In genomic region chr5:134136221-134136631, GRCh38 we compare ENCODE assay signal across 14 cellular contexts. TPM values are rescaled to one million over a fixed set of nuclear protein-coding genes. Genes with fewer than 3 reads are reported as not detected.
DNase-seq lines count a peak whose midpoint lies in the region; ATAC-seq and TF ChIP-seq lines count a peak whose summit lies in the region.
"Had no signal": no experiment of that assay in that cellular context is flagged by ENCODE, and none has a peak within 500 bp of the region (broad histone marks: within the 10 kb centered on the region; RNA-seq: fewer than 3 reads in every experiment).

No MANE protein-coding gene starts in this region.

- H3K9me3 ChIP-seq in endodermal cell (ENCODE audit: control insufficient read depth, low read length) (no peaks in the 10 kb centered on the region), spleen (no peaks in the 10 kb centered on the region)
- H3K9me3 ChIP-seq: neutrophil had no signal

- H3K4me1 ChIP-seq in endodermal cell (ENCODE audit: control insufficient read depth, insufficient read depth, low read length) (no peaks in the 10 kb centered on the region), spleen (peaks cover 30 to 100% (median 93%) of the 10 kb centered on the region in 6 donors)

- WGBS in endodermal cell (ENCODE audit: insufficient coverage in 1 of 2, insufficient read length in 1 of 2), 2 experiments: 98 to 100% methylated on average over 1 to 2 of the region's 2 CpGs
- 62 to 78% (median 71%) methylated on average over 2 of the region's 2 CpGs; no CpG with 5 or more reads in 1 of the 5 donors for WGBS in spleen, 5 donors

- TF ChIP-seq POLR2A in spleen (IDR thresholded peaks at IDR 0.05): no peak

- ATAC-seq in activated T-cell treated with anti-CD3 and anti-CD28 coated beads, Interleukin-2, amount 50 U/mL, for 4 hours: no peak
- no peak for ATAC-seq in esophagus mucosa
- ATAC-seq in HG03571 (IDR thresholded peaks at IDR 0.05; ENCODE audit: unreplicated experiment): no peak
- ATAC-seq: left colon had no signal

- TF ChIP-seq CTCF in endodermal cell (conservative IDR thresholded peaks at IDR 0.05) (no peak), spleen (IDR thresholded peaks at IDR 0.05 in 8 of 11, conservative IDR thresholded peaks at IDR 0.05 in 3 of 11) (no peak)

- no peak overlapping the region for H3K27ac Mint-ChIP-seq in activated CD4-positive, alpha-beta memory T cell treated with anti-CD3 and anti-CD28 coated beads, Interleukin-2, amount 10 ng/mL, durations not matched to agents 7 days and 5 days
- H3K27ac Mint-ChIP-seq in endodermal cell: no peak overlapping the region

- no peaks in the 10 kb centered on the region for H3K27me3 Mint-ChIP-seq in activated T-cell treated with anti-CD3 and anti-CD28 coated beads, Interleukin-2, amount 50 U/mL, for 4 hours (ENCODE audit: low read depth)
- H3K27me3 Mint-ChIP-seq in activated CD4-positive, alpha-beta memory T cell treated with anti-CD3 and anti-CD28 coated beads, Interleukin-2, amount 10 ng/mL, durations not matched to agents 7 days and 5 days: peaks cover 22% of the 10 kb centered on the region
- H3K27me3 Mint-ChIP-seq in endodermal cell (ENCODE audit: insufficient read depth): no peaks in the 10 kb centered on the region

- H3K4me3 Mint-ChIP-seq in activated T-cell treated with anti-CD3 and anti-CD28 coated beads, Interleukin-2, amount 50 U/mL, for 4 hours: no peak overlapping the region
- no peak overlapping the region for H3K4me3 Mint-ChIP-seq in activated CD4-positive, alpha-beta memory T cell treated with anti-CD3 and anti-CD28 coated beads, Interleukin-2, amount 10 ng/mL, durations not matched to agents 7 days and 5 days
- H3K4me3 Mint-ChIP-seq in endodermal cell: no peak overlapping the region

- no peak overlapping the region for H3K27ac ChIP-seq in endodermal cell (ENCODE audit: low read depth, low read length)
- peak overlapping the region in 5 of 8 donors; percentile 4 to 88 (median 20) for H3K27ac ChIP-seq in spleen
- H3K27ac ChIP-seq: KMS-11, neutrophil had no signal

- H3K4me3 ChIP-seq in endodermal cell (ENCODE audit: low read length): no peak overlapping the region
- no peak overlapping the region for H3K4me3 ChIP-seq in spleen

- peaks cover 98% of the 10 kb centered on the region for H3K4me1 Mint-ChIP-seq in activated T-cell treated with anti-CD3 and anti-CD28 coated beads, Interleukin-2, amount 50 U/mL, for 4 hours (ENCODE audit: low read depth)
- peaks cover 63% of the 10 kb centered on the region for H3K4me1 Mint-ChIP-seq in activated CD4-positive, alpha-beta memory T cell treated with anti-CD3 and anti-CD28 coated beads, Interleukin-2, amount 10 ng/mL, durations not matched to agents 7 days and 5 days
- peaks cover 5% of the 10 kb centered on the region for H3K4me1 Mint-ChIP-seq in endodermal cell

- intact Hi-C loops in spleen (cut with DNase I; ENCODE audit: low total_unique reads): no loop called here

- H3K9ac ChIP-seq in endodermal cell (ENCODE audit: extremely low read depth, low read length, poor library complexity, severe bottlenecking): no peak overlapping the region
- H3K9ac ChIP-seq: KMS-11 had no signal

- peaks cover 32% of the 10 kb centered on the region for H3K36me3 Mint-ChIP-seq in activated T-cell treated with anti-CD3 and anti-CD28 coated beads, Interleukin-2, amount 50 U/mL, for 4 hours (ENCODE audit: insufficient read depth)
- peaks cover 29% of the 10 kb centered on the region for H3K36me3 Mint-ChIP-seq in activated CD4-positive, alpha-beta memory T cell treated with anti-CD3 and anti-CD28 coated beads, Interleukin-2, amount 10 ng/mL, durations not matched to agents 7 days and 5 days (ENCODE audit: low read depth)
- peaks cover 12% of the 10 kb centered on the region for H3K36me3 Mint-ChIP-seq in endodermal cell (ENCODE audit: low read depth)

- peak; percentile 3 for DNase-seq in activated T-cell treated with anti-CD3 and anti-CD28 coated beads, Interleukin-2, amount 50 U/mL, for 4 hours
- DNase-seq in activated T-cell treated with anti-CD3 and anti-CD28 coated beads for 4 hours: no peak
- peak; percentile 14 for DNase-seq in activated CD4-positive, alpha-beta memory T cell treated with anti-CD3 and anti-CD28 coated beads, Interleukin-2, amount 10 ng/mL, durations not matched to agents 7 days and 5 days
- peak; percentile 58 for DNase-seq in endodermal cell
- DNase-seq in spleen: peak; percentile 59
- no peak for DNase-seq in dermis blood vessel endothelial cell
- DNase-seq: DMS53; NCI-H1930; stimulated activated CD4-positive, alpha-beta T cell treated with anti-CD3 and anti-CD28 coated beads, Interleukin-15, amount 100 ng/mL, for 24 hours had no signal

- peaks cover 31% of the 10 kb centered on the region for H3K36me3 ChIP-seq in endodermal cell (ENCODE audit: control insufficient read depth, insufficient read depth, low read length)
- peaks cover 0 to 87% (median 29%) of the 10 kb centered on the region in 6 donors for H3K36me3 ChIP-seq in spleen

- CTCF ChIA-PET in activated CD4-positive, alpha-beta memory T cell treated with anti-CD3 and anti-CD28 coated beads, Interleukin-2, amount 10 ng/mL, durations not matched to agents 7 days and 5 days (lab: Charles Lee): interaction anchor here (2.2 kb wide), 1 partner anchor 97 kb away, joined by 8 read pairs; no protein-coding TSS in a partner anchor

- H3K9me3 Mint-ChIP-seq in activated T-cell treated with anti-CD3 and anti-CD28 coated beads, Interleukin-2, amount 50 U/mL, for 4 hours: no peaks in the 10 kb centered on the region
- no peaks in the 10 kb centered on the region for H3K9me3 Mint-ChIP-seq in activated CD4-positive, alpha-beta memory T cell treated with anti-CD3 and anti-CD28 coated beads, Interleukin-2, amount 10 ng/mL, durations not matched to agents 7 days and 5 days
- H3K9me3 Mint-ChIP-seq in endodermal cell: no peaks in the 10 kb centered on the region

- POLR2A ChIA-PET in activated CD4-positive, alpha-beta memory T cell treated with anti-CD3 and anti-CD28 coated beads, Interleukin-2, amount 10 ng/mL, durations not matched to agents 7 days and 5 days (lab: Charles Lee): interaction anchor here (1.5 to 2.0 kb wide), 2 partner anchors 25 to 41 kb away, joined by 4 to 6 read pairs; partner anchors contain the start of gene SKP1

- H3K27me3 ChIP-seq in endodermal cell (ENCODE audit: control insufficient read depth, insufficient read depth, low read length, poor library complexity, severe bottlenecking): no peaks in the 10 kb centered on the region
- no peaks in the 10 kb centered on the region for H3K27me3 ChIP-seq in spleen (replicated peaks in 1 of 7)
- H3K27me3 ChIP-seq: neutrophil had no signal

RNA-seq across cellular contexts. Expression of gene TCF7, which starts 21.7 kb away (rescaled TPM):
- 10 to 100 TPM; 34.4 to 49.7 (median 37.3) TPM for total RNA-seq in activated T-cell treated with anti-CD3 and anti-CD28 coated beads, Interleukin-2, amount 50 U/mL, for 4 hours
- total RNA-seq in activated CD4-positive, alpha-beta memory T cell treated with anti-CD3 and anti-CD28 coated beads, Interleukin-2, amount 10 ng/mL, durations not matched to agents 7 days and 5 days: 10 to 100 TPM; 19.2 to 21.9 TPM
- total RNA-seq in endodermal cell (10 to 100 TPM; 14.9 to 19.4 TPM), spleen (10 to 100 TPM; 29.0 to 88.3 (median 53.7) TPM), esophagus mucosa (4.6 TPM), dermis blood vessel endothelial cell (0.19 and 0.34 TPM in 2 replicates)
- 9.0 TPM for polyA plus RNA-seq in endodermal cell (2013, experiment 1 of 2)
- polyA plus RNA-seq in endodermal cell (2013, experiment 2 of 2): 8.9 TPM
- 10 to 100 TPM; 13.7 to 24.3 (median 18.1) TPM for polyA plus RNA-seq in spleen

RNA-seq across cellular contexts. Expression of gene SKP1, which starts 40.5 kb away (rescaled TPM):
- 100 to 1,000 TPM; 273 to 286 (median 282) TPM for total RNA-seq in activated T-cell treated with anti-CD3 and anti-CD28 coated beads, Interleukin-2, amount 50 U/mL, for 4 hours
- total RNA-seq in activated CD4-positive, alpha-beta memory T cell treated with anti-CD3 and anti-CD28 coated beads, Interleukin-2, amount 10 ng/mL, durations not matched to agents 7 days and 5 days: 100 to 1,000 TPM; 197 to 205 TPM
- total RNA-seq in endodermal cell: 100 to 1,000 TPM; 357 to 427 TPM
- 626 TPM for polyA plus RNA-seq in endodermal cell (2013, experiment 1 of 2)
- polyA plus RNA-seq in endodermal cell (2013, experiment 2 of 2): 605 TPM
- 100 to 1,000 TPM; 121 to 246 (median 193) TPM for total RNA-seq in spleen
- polyA plus RNA-seq in spleen: 100 to 1,000 TPM; 142 to 354 (median 228) TPM
- total RNA-seq in esophagus mucosa: 206 TPM
- total RNA-seq in dermis blood vessel endothelial cell: 172 and 393 TPM in 2 replicates

Comparison
In these comparisons a context has a peak if more than half of its experiments do, and no peak if none do; other contexts are left out.
1. DNase-seq: peak in activated T-cell treated with anti-CD3 and anti-CD28 coated beads, Interleukin-2, amount 50 U/mL, for 4 hours (single experiment), activated CD4-positive, alpha-beta memory T cell treated with anti-CD3 and anti-CD28 coated beads, Interleukin-2, amount 10 ng/mL, durations not matched to agents 7 days and 5 days (single experiment), endodermal cell (single experiment) and spleen (single experiment); none in activated T-cell treated with anti-CD3 and anti-CD28 coated beads for 4 hours (single experiment) and dermis blood vessel endothelial cell (single experiment).